Comparison of ENCODE assay signal across 8 cellular contexts in the genomic region with DNA sequence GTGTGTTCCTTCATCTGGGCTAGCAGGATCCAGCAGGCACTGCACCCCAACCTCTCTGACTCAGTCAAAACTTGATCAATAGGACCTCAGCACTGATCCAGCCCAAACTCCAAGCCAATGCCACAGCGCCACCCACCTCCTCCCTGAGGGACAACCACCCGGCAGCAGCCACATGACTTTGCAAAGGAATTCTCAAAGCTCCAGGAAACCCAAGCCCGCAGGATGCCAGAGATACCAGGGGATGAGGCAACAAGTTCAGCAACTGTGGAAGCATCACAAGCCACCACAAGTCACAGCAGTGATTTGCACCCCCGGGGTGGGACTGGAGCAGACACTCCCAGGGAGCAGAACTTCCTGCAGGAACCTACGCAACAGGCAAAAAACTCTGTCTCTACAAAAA. TPM values are rescaled to one million over a fixed set of nuclear protein-coding genes. Genes with fewer than 3 reads are reported as not detected.
A peak's percentile ranks its signal among the peaks of the same experiment; 100 is the strongest.
DNase-seq lines count a peak whose midpoint lies in the region; ATAC-seq lines count a peak whose summit lies in the region.

No MANE protein-coding gene starts in this region.

- no peak overlapping the region for H3K27ac Mint-ChIP-seq in activated CD4-positive, alpha-beta memory T cell treated with anti-CD3 and anti-CD28 coated beads, Interleukin-2, amount 10 ng/mL, durations not matched to agents 7 days and 5 days

- H3K4me3 Mint-ChIP-seq in activated CD4-positive, alpha-beta memory T cell treated with anti-CD3 and anti-CD28 coated beads, Interleukin-2, amount 10 ng/mL, durations not matched to agents 7 days and 5 days: no peak overlapping the region

- H3K4me1 Mint-ChIP-seq in activated CD4-positive, alpha-beta memory T cell treated with anti-CD3 and anti-CD28 coated beads, Interleukin-2, amount 10 ng/mL, durations not matched to agents 7 days and 5 days: peaks cover 4% of the 10 kb centered on the region

- H3K9me3 Mint-ChIP-seq in activated CD4-positive, alpha-beta memory T cell treated with anti-CD3 and anti-CD28 coated beads, Interleukin-2, amount 10 ng/mL, durations not matched to agents 7 days and 5 days: no peaks in the 10 kb centered on the region

- ATAC-seq in HG02885 (IDR thresholded peaks at IDR 0.05; ENCODE audit: poor library complexity, unreplicated experiment) (no peak), HG02763 (IDR thresholded peaks at IDR 0.05; ENCODE audit: unreplicated experiment) (no peak)

- H3K27me3 Mint-ChIP-seq in activated CD4-positive, alpha-beta memory T cell treated with anti-CD3 and anti-CD28 coated beads, Interleukin-2, amount 10 ng/mL, durations not matched to agents 7 days and 5 days: no peaks in the 10 kb centered on the region

- H3K36me3 Mint-ChIP-seq in activated CD4-positive, alpha-beta memory T cell treated with anti-CD3 and anti-CD28 coated beads, Interleukin-2, amount 10 ng/mL, durations not matched to agents 7 days and 5 days (ENCODE audit: low read depth): no peaks in the 10 kb centered on the region

- CTCF ChIA-PET in activated CD4-positive, alpha-beta memory T cell treated with anti-CD3 and anti-CD28 coated beads, Interleukin-2, amount 10 ng/mL, durations not matched to agents 7 days and 5 days (lab: Charles Lee): no interaction called here

- DNase-seq in AG08395 (ENCODE audit: low spot score) (peak; percentile 87), Kasumi-1 (lab: John Stamatoyannopoulos, UW) (peak; percentile 68 to 70), dermis blood vessel endothelial cell (peak; percentile 73), lung microvascular endothelial cell (ENCODE audit: low read depth in 2 of 2) (peak; percentile 61 to 80)
- DNase-seq in activated CD4-positive, alpha-beta memory T cell treated with anti-CD3 and anti-CD28 coated beads, Interleukin-2, amount 10 ng/mL, durations not matched to agents 7 days and 5 days: no peak
- no peak for DNase-seq in effector CD4-positive, alpha-beta T cell

- POLR2A ChIA-PET in activated CD4-positive, alpha-beta memory T cell treated with anti-CD3 and anti-CD28 coated beads, Interleukin-2, amount 10 ng/mL, durations not matched to agents 7 days and 5 days (lab: Charles Lee): no interaction called here

RNA-seq across cellular contexts. Expression of a gene that starts 37.3 kb away (rescaled TPM):
- 233 and 441 TPM in 2 replicates for total RNA-seq in dermis blood vessel endothelial cell
- total RNA-seq in lung microvascular endothelial cell: 169 and 219 TPM in 2 replicates
- total RNA-seq in activated CD4-positive, alpha-beta memory T cell treated with anti-CD3 and anti-CD28 coated beads, Interleukin-2, amount 10 ng/mL, durations not matched to agents 7 days and 5 days: 10 to 100 TPM; 34.7 to 37.1 TPM

Comparison
In these comparisons a context has a peak if more than half of its experiments do, and no peak if none do; other contexts are left out.
1. DNase-seq: peak in AG08395 (single experiment), Kasumi-1 (2 of 2), dermis blood vessel endothelial cell (single experiment) and lung microvascular endothelial cell (2 of 2); none in activated CD4-positive, alpha-beta memory T cell treated with anti-CD3 and anti-CD28 coated beads, Interleukin-2, amount 10 ng/mL, durations not matched to agents 7 days and 5 days (single experiment) and effector CD4-positive, alpha-beta T cell (single experiment).